24 cellular contexts compared by ENCODE assay signal in genomic region chr1:212067790-212068189, GRCh38. TPM values are rescaled to one million over a fixed set of nuclear protein-coding genes. Genes with fewer than 3 reads are reported as not detected.
DNase-seq lines count a peak whose midpoint lies in the region; ATAC-seq and TF ChIP-seq lines count a peak whose summit lies in the region.
"Had no signal": no experiment of that assay in that cellular context is flagged by ENCODE, and none has a peak within 500 bp of the region (broad histone marks: within the 10 kb centered on the region; RNA-seq: fewer than 3 reads in every experiment).

No MANE protein-coding gene starts in this region.

- H3K4me3 ChIP-seq in heart right ventricle = no peak overlapping the region
- no peak overlapping the region for H3K4me3 ChIP-seq in right lobe of liver
- no peak overlapping the region for H3K4me3 ChIP-seq in subcutaneous abdominal adipose tissue (ENCODE audit: low read depth in 1 of 5, low read length in 5 of 5)

- H3K4me1 ChIP-seq in heart right ventricle (peaks cover 0 to 27% (median 6%) of the 10 kb centered on the region in 9 donors), right lobe of liver (no peaks in the 10 kb centered on the region), subcutaneous abdominal adipose tissue (ENCODE audit: control insufficient read depth in 5 of 5, insufficient read depth in 5 of 5, low read length in 5 of 5) (peaks cover 0 to 14% (median 0%) of the 10 kb centered on the region in 5 donors)

- H3K9me3 ChIP-seq in heart right ventricle (no peaks in the 10 kb centered on the region), right lobe of liver (no peaks in the 10 kb centered on the region), subcutaneous abdominal adipose tissue (ENCODE audit: control insufficient read depth in 5 of 5, low read length in 5 of 5) (no peaks in the 10 kb centered on the region)

- peaks cover 63% of the 10 kb centered on the region for H3K36me3 Mint-ChIP-seq in activated CD8-positive, alpha-beta T cell treated with anti-CD3 and anti-CD28 coated beads, Interleukin-2, amount 10 ng/mL, durations not matched to agents 7 days and 5 days (ENCODE audit: low read depth)
- peaks cover 7% of the 10 kb centered on the region for H3K36me3 Mint-ChIP-seq in natural killer cell treated with Interleukin-12 subunit alpha and Interleukin-12 subunit beta and Interleukin-15 and Interleukin-18, amount 100 ng/mL, for 72 hours

- no peak for TF ChIP-seq POLR2A in right lobe of liver (IDR thresholded peaks at IDR 0.05)

- TF ChIP-seq CTCF in heart right ventricle (IDR thresholded peaks at IDR 0.05) = no peak
- no peak for TF ChIP-seq CTCF in right lobe of liver (IDR thresholded peaks at IDR 0.05)

- ATAC-seq in heart right ventricle (peak in 6 of 8 donors; percentile 29 to 78 (median 72)), right lobe of liver (peak; percentile 53 to 82 (median 66)), HG02759 (IDR thresholded peaks at IDR 0.05; ENCODE audit: unreplicated experiment) (no peak)
- ATAC-seq in activated CD8-positive, alpha-beta T cell treated with anti-CD3 and anti-CD28 coated beads, Interleukin-2, amount 10 ng/mL, durations not matched to agents 7 days and 5 days = no peak
- ATAC-seq in natural killer cell treated with Interleukin-12 subunit alpha and Interleukin-12 subunit beta and Interleukin-15 and Interleukin-18, amount 100 ng/mL, for 72 hours = no peak
- ATAC-seq: HCT116, Panc1 had no signal

- peaks cover 0 to 2% (median 0%) of the 10 kb centered on the region in 9 donors for H3K36me3 ChIP-seq in heart right ventricle
- H3K36me3 ChIP-seq in right lobe of liver = no peaks in the 10 kb centered on the region
- H3K36me3 ChIP-seq in subcutaneous abdominal adipose tissue (ENCODE audit: control insufficient read depth in 5 of 5, insufficient read depth in 5 of 5, low read length in 5 of 5) = no peaks in the 10 kb centered on the region

- WGBS in heart right ventricle, 2 donors = 70 to 76% methylated on average over 3 of the region's 3 CpGs
- WGBS in right lobe of liver (ENCODE audit: insufficient coverage, low coverage, low lambda C conversion rate, missing lambda C conversion rate) = 64% methylated on average over 3 of the region's 3 CpGs

- DNase-seq in heart right ventricle (peak in 1 of 2 donors; percentile 9), cardiac septum (ENCODE audit: low spot score) (no peak), dermis blood vessel endothelial cell (peak; percentile 94), right lobe of liver (no peak)
- no peak for DNase-seq in activated CD8-positive, alpha-beta T cell treated with anti-CD3 and anti-CD28 coated beads, Interleukin-2, amount 10 ng/mL, durations not matched to agents 7 days and 5 days
- DNase-seq in natural killer cell treated with Interleukin-12 subunit alpha and Interleukin-12 subunit beta and Interleukin-15 and Interleukin-18, amount 100 ng/mL, for 72 hours (ENCODE audit: low spot score) = no peak
- DNase-seq: 8988T, ACHN, Calu3, DMS153, DND-41, NCI-H1048, NCI-H1417, NCI-H1694, NCI-H2029 treated with DMSO at 0.1 percent for 48 hours, NCI-H2227 treated with DMSO at 0.1 percent for 48 hours, NCI-H526 treated with DMSO at 0.1 percent for 48 hours, SIG-M5 had no signal

- H3K9ac ChIP-seq in subcutaneous abdominal adipose tissue (ENCODE audit: low read length in 5 of 5) = no peak overlapping the region

- no peak overlapping the region for H3K27ac Mint-ChIP-seq in activated CD8-positive, alpha-beta T cell treated with anti-CD3 and anti-CD28 coated beads, Interleukin-2, amount 10 ng/mL, durations not matched to agents 7 days and 5 days
- no peak overlapping the region for H3K27ac Mint-ChIP-seq in natural killer cell treated with Interleukin-12 subunit alpha and Interleukin-12 subunit beta and Interleukin-15 and Interleukin-18, amount 100 ng/mL, for 72 hours

- H3K27me3 ChIP-seq in heart right ventricle (no peaks in the 10 kb centered on the region), right lobe of liver (no peaks in the 10 kb centered on the region), subcutaneous abdominal adipose tissue (ENCODE audit: control insufficient read depth in 5 of 5, insufficient read depth in 4 of 5, low read length in 5 of 5) (no peaks in the 10 kb centered on the region)

- H3K4me3 Mint-ChIP-seq in activated CD8-positive, alpha-beta T cell treated with anti-CD3 and anti-CD28 coated beads, Interleukin-2, amount 10 ng/mL, durations not matched to agents 7 days and 5 days = no peak overlapping the region
- H3K4me3 Mint-ChIP-seq in natural killer cell treated with Interleukin-12 subunit alpha and Interleukin-12 subunit beta and Interleukin-15 and Interleukin-18, amount 100 ng/mL, for 72 hours = no peak overlapping the region

- CTCF ChIA-PET in activated CD8-positive, alpha-beta T cell treated with anti-CD3 and anti-CD28 coated beads, Interleukin-2, amount 10 ng/mL, durations not matched to agents 7 days and 5 days (lab: Charles Lee) = interaction anchor here (9.3 kb wide), 1 partner anchor 389 kb away, joined by 101 read pairs; no protein-coding TSS in a partner anchor

- H3K9me3 Mint-ChIP-seq in activated CD8-positive, alpha-beta T cell treated with anti-CD3 and anti-CD28 coated beads, Interleukin-2, amount 10 ng/mL, durations not matched to agents 7 days and 5 days (ENCODE audit: insufficient read depth) = no peaks in the 10 kb centered on the region
- no peaks in the 10 kb centered on the region for H3K9me3 Mint-ChIP-seq in natural killer cell treated with Interleukin-12 subunit alpha and Interleukin-12 subunit beta and Interleukin-15 and Interleukin-18, amount 100 ng/mL, for 72 hours

- H3K4me1 Mint-ChIP-seq in activated CD8-positive, alpha-beta T cell treated with anti-CD3 and anti-CD28 coated beads, Interleukin-2, amount 10 ng/mL, durations not matched to agents 7 days and 5 days (ENCODE audit: low read depth) = no peaks in the 10 kb centered on the region
- H3K4me1 Mint-ChIP-seq in natural killer cell treated with Interleukin-12 subunit alpha and Interleukin-12 subunit beta and Interleukin-15 and Interleukin-18, amount 100 ng/mL, for 72 hours (ENCODE audit: low read depth in 2 of 2) = no peaks in the 10 kb centered on the region

- no peaks in the 10 kb centered on the region for H3K27me3 Mint-ChIP-seq in activated CD8-positive, alpha-beta T cell treated with anti-CD3 and anti-CD28 coated beads, Interleukin-2, amount 10 ng/mL, durations not matched to agents 7 days and 5 days (ENCODE audit: low read depth)
- no peaks in the 10 kb centered on the region for H3K27me3 Mint-ChIP-seq in natural killer cell treated with Interleukin-12 subunit alpha and Interleukin-12 subunit beta and Interleukin-15 and Interleukin-18, amount 100 ng/mL, for 72 hours

- intact Hi-C loops in heart right ventricle (cut with DNase I) (loop anchor here in 1 of 10 donors (2.0 kb wide), 1 partner anchor 225 kb away; no protein-coding TSS in a partner anchor), cardiac septum (cut with DNase I) (no loop called here), right lobe of liver (cut with DNase I) (loop anchor here in 1 of 2 donors (10.0 kb wide), 1 partner anchor 387 kb away; no protein-coding TSS in a partner anchor)

- H3K27ac ChIP-seq in heart right ventricle (peak overlapping the region in 4 of 10 donors; percentile 32 to 45 (median 44)), right lobe of liver (no peak overlapping the region), subcutaneous abdominal adipose tissue (ENCODE audit: low read depth, low read length) (peak overlapping the region; percentile 31)
- H3K27ac ChIP-seq: HL-60, RWPE1 had no signal

- POLR2A ChIA-PET in activated CD8-positive, alpha-beta T cell treated with anti-CD3 and anti-CD28 coated beads, Interleukin-2, amount 10 ng/mL, durations not matched to agents 7 days and 5 days (lab: Charles Lee) = no interaction called here

RNA-seq across cellular contexts. Expression of gene DTL, which starts 32.2 kb away (rescaled TPM):
- total RNA-seq in heart right ventricle = 1 to 10 TPM in 2 of 10 donors, under 1 TPM in 8; 0.18 to 3.0 (median 0.58) TPM
- polyA plus RNA-seq in heart right ventricle = under 1 TPM; 0.07 to 0.35 TPM
- 0.48 TPM for total RNA-seq in cardiac septum
- 12.6 and 20.2 TPM in 2 replicates for total RNA-seq in dermis blood vessel endothelial cell
- 10 to 100 TPM in 1 of 6 experiments, 1 to 10 TPM in 2, under 1 TPM in 3; 0.07 to 12.2 (median 0.94) TPM for total RNA-seq in right lobe of liver
- total RNA-seq in activated CD8-positive, alpha-beta T cell treated with anti-CD3 and anti-CD28 coated beads, Interleukin-2, amount 10 ng/mL, durations not matched to agents 7 days and 5 days = 10 to 100 TPM; 74.1 to 77.5 TPM
- 10 to 100 TPM; 43.2 to 90.3 TPM for total RNA-seq in natural killer cell treated with Interleukin-12 subunit alpha and Interleukin-12 subunit beta and Interleukin-15 and Interleukin-18, amount 100 ng/mL, for 72 hours

RNA-seq across cellular contexts. Expression of gene INTS7, which starts 32.4 kb away (rescaled TPM):
- total RNA-seq in heart right ventricle = 10 to 100 TPM in 3 of 10 donors, 1 to 10 TPM in 7; 6.6 to 11.6 (median 9.0) TPM
- polyA plus RNA-seq in heart right ventricle = 1 to 10 TPM; 4.4 to 6.4 TPM
- total RNA-seq in cardiac septum = 8.4 TPM
- 13.3 and 23.7 TPM in 2 replicates for total RNA-seq in dermis blood vessel endothelial cell
- 10 to 100 TPM in 2 of 6 experiments, 1 to 10 TPM in 4; 5.9 to 14.2 (median 9.6) TPM for total RNA-seq in right lobe of liver
- total RNA-seq in activated CD8-positive, alpha-beta T cell treated with anti-CD3 and anti-CD28 coated beads, Interleukin-2, amount 10 ng/mL, durations not matched to agents 7 days and 5 days = 10 to 100 TPM; 31.8 to 32.1 TPM
- 10 to 100 TPM; 32.9 to 41.8 TPM for total RNA-seq in natural killer cell treated with Interleukin-12 subunit alpha and Interleukin-12 subunit beta and Interleukin-15 and Interleukin-18, amount 100 ng/mL, for 72 hours

Comparison
In these comparisons a context has a peak if more than half of its experiments do, and no peak if none do; other contexts are left out.
1. ATAC-seq: peak in heart right ventricle (6 of 8) and right lobe of liver (4 of 4); none in HG02759 (single experiment), activated CD8-positive, alpha-beta T cell treated with anti-CD3 and anti-CD28 coated beads, Interleukin-2, amount 10 ng/mL, durations not matched to agents 7 days and 5 days (single experiment) and natural killer cell treated with Interleukin-12 subunit alpha and Interleukin-12 subunit beta and Interleukin-15 and Interleukin-18, amount 100 ng/mL, for 72 hours (0 of 2).